15 cellular contexts compared by ENCODE assay signal in genomic region chr12:123475256-123475703, GRCh38. TPM values are rescaled to one million over a fixed set of nuclear protein-coding genes. Genes with fewer than 3 reads are reported as not detected.
A peak's percentile ranks its signal among the peaks of the same experiment; 100 is the strongest.
DNase-seq lines count a peak whose midpoint lies in the region; ATAC-seq lines count a peak whose summit lies in the region.
"Had no signal": no experiment of that assay in that cellular context is flagged by ENCODE, and none has a peak within 500 bp of the region (broad histone marks: within the 10 kb centered on the region; RNA-seq: fewer than 3 reads in every experiment).

No MANE protein-coding gene starts in this region.

- peaks cover 5% of the 10 kb centered on the region for H3K36me3 Mint-ChIP-seq in activated CD4-positive, alpha-beta T cell treated with anti-CD3 and anti-CD28 coated beads for 36 hours (ENCODE audit: low read depth)
- no peaks in the 10 kb centered on the region for H3K36me3 Mint-ChIP-seq in T-helper 17 cell (ENCODE audit: low read depth)
- peaks cover 34% of the 10 kb centered on the region for H3K36me3 Mint-ChIP-seq in stimulated activated effector memory CD8-positive, alpha-beta T cell treated with anti-CD3 and anti-CD28 coated beads, Interleukin-12 subunit alpha, Interleukin-12 subunit beta, amount 100 ng/mL, for 72 hours

- peak; percentile 3 for ATAC-seq in activated CD4-positive, alpha-beta T cell treated with anti-CD3 and anti-CD28 coated beads for 36 hours
- ATAC-seq in T-helper 17 cell (no peak), GM21786 (IDR thresholded peaks at IDR 0.05; ENCODE audit: unreplicated experiment) (no peak)
- no peak for ATAC-seq in stimulated activated effector memory CD8-positive, alpha-beta T cell treated with anti-CD3 and anti-CD28 coated beads, Interleukin-12 subunit alpha, Interleukin-12 subunit beta, amount 100 ng/mL, for 72 hours

- CTCF ChIA-PET in activated CD4-positive, alpha-beta T cell treated with anti-CD3 and anti-CD28 coated beads for 36 hours (lab: Charles Lee) = interaction anchor here (0.7 to 1.0 kb wide), 2 partner anchors 16 to 678 kb away, joined by 3 to 4 read pairs; no protein-coding TSS in a partner anchor

- no peaks in the 10 kb centered on the region for H3K4me1 ChIP-seq in endocrine pancreas (ENCODE audit: control insufficient read depth, insufficient read depth, low read length)
- H3K4me1 ChIP-seq: sigmoid colon had no signal

- H3K9me3 ChIP-seq in T-helper 17 cell (ENCODE audit: control insufficient read depth, low read length, poor library complexity, severe bottlenecking) = no peaks in the 10 kb centered on the region
- no peaks in the 10 kb centered on the region for H3K9me3 ChIP-seq in endocrine pancreas (ENCODE audit: control insufficient read depth, low read length)
- H3K9me3 ChIP-seq: sigmoid colon had no signal

- H3K36me3 ChIP-seq in endocrine pancreas (ENCODE audit: control insufficient read depth, insufficient read depth, low read length) = peaks cover 4% of the 10 kb centered on the region

- peak overlapping the region; percentile 75 for H3K9ac ChIP-seq in endocrine pancreas (ENCODE audit: control insufficient read depth, insufficient read depth, low read length)
- H3K9ac ChIP-seq: KMS-11 had no signal

- no peaks in the 10 kb centered on the region for H3K27me3 Mint-ChIP-seq in activated CD4-positive, alpha-beta T cell treated with anti-CD3 and anti-CD28 coated beads for 36 hours
- no peaks in the 10 kb centered on the region for H3K27me3 Mint-ChIP-seq in T-helper 17 cell
- H3K27me3 Mint-ChIP-seq: type B pancreatic cell had no signal

- DNase-seq in activated CD4-positive, alpha-beta T cell treated with anti-CD3 and anti-CD28 coated beads for 36 hours = no peak
- DNase-seq in activated CD4-positive, alpha-beta T cell treated with anti-CD3 and anti-CD28 coated beads, Interleukin-2, amount 50 U/mL, for 1 hour = no peak
- DNase-seq in T-helper 17 cell = no peak
- DNase-seq in stimulated activated effector memory CD8-positive, alpha-beta T cell treated with anti-CD3 and anti-CD28 coated beads, Interleukin-12 subunit alpha, Interleukin-12 subunit beta, amount 100 ng/mL, for 72 hours (ENCODE audit: low spot score in 2 of 2) = no peak
- DNase-seq in hypothalamus (lab: John Stamatoyannopoulos, UW) = no peak
- no peak for DNase-seq in posterior cingulate gyrus
- DNase-seq: cerebellar nuclear complex, DMS 273 treated with DMSO at 0.1 percent for 48 hours, NCI-H146, SHP77 treated with DMSO at 0.1 percent for 48 hours, sigmoid colon had no signal

- no peak overlapping the region for H3K4me3 Mint-ChIP-seq in activated CD4-positive, alpha-beta T cell treated with anti-CD3 and anti-CD28 coated beads for 36 hours
- peak overlapping the region; percentile 59 for H3K4me3 Mint-ChIP-seq in T-helper 17 cell
- no peak overlapping the region for H3K4me3 Mint-ChIP-seq in stimulated activated effector memory CD8-positive, alpha-beta T cell treated with anti-CD3 and anti-CD28 coated beads, Interleukin-12 subunit alpha, Interleukin-12 subunit beta, amount 100 ng/mL, for 72 hours
- H3K4me3 Mint-ChIP-seq: type B pancreatic cell had no signal

- intact Hi-C loops in activated CD4-positive, alpha-beta T cell treated with anti-CD3 and anti-CD28 coated beads for 36 hours (cut with DNase I, micrococcal nuclease) = no loop called here
- intact Hi-C loops in posterior cingulate gyrus (cut with DNase I) = no loop called here

- peaks cover 20% of the 10 kb centered on the region for H3K4me1 Mint-ChIP-seq in activated CD4-positive, alpha-beta T cell treated with anti-CD3 and anti-CD28 coated beads for 36 hours
- peaks cover 16% of the 10 kb centered on the region for H3K4me1 Mint-ChIP-seq in T-helper 17 cell
- peaks cover 14% of the 10 kb centered on the region for H3K4me1 Mint-ChIP-seq in stimulated activated effector memory CD8-positive, alpha-beta T cell treated with anti-CD3 and anti-CD28 coated beads, Interleukin-12 subunit alpha, Interleukin-12 subunit beta, amount 100 ng/mL, for 72 hours

- H3K27me3 ChIP-seq in endocrine pancreas (ENCODE audit: control insufficient read depth, insufficient read depth, low read length) = no peaks in the 10 kb centered on the region
- H3K27me3 ChIP-seq: sigmoid colon had no signal

- POLR2A ChIA-PET in activated CD4-positive, alpha-beta T cell treated with anti-CD3 and anti-CD28 coated beads for 36 hours (lab: Charles Lee) = interaction anchor here (0.7 to 1.0 kb wide), 2 partner anchors 23 to 44 kb away, joined by 3 to 4 read pairs; no protein-coding TSS in a partner anchor

- H3K27ac Mint-ChIP-seq in activated CD4-positive, alpha-beta T cell treated with anti-CD3 and anti-CD28 coated beads for 36 hours = peak overlapping the region; percentile 81
- H3K27ac Mint-ChIP-seq in T-helper 17 cell = peak overlapping the region; percentile 93
- peak overlapping the region; percentile 46 for H3K27ac Mint-ChIP-seq in stimulated activated effector memory CD8-positive, alpha-beta T cell treated with anti-CD3 and anti-CD28 coated beads, Interleukin-12 subunit alpha, Interleukin-12 subunit beta, amount 100 ng/mL, for 72 hours
- H3K27ac Mint-ChIP-seq: type B pancreatic cell had no signal

- H3K4me3 ChIP-seq in endocrine pancreas (ENCODE audit: control insufficient read depth, insufficient read depth, low read length) = peak overlapping the region; percentile 59
- H3K4me3 ChIP-seq: sigmoid colon had no signal

- H3K9me3 Mint-ChIP-seq in activated CD4-positive, alpha-beta T cell treated with anti-CD3 and anti-CD28 coated beads for 36 hours (ENCODE audit: low read depth) = no peaks in the 10 kb centered on the region
- no peaks in the 10 kb centered on the region for H3K9me3 Mint-ChIP-seq in stimulated activated effector memory CD8-positive, alpha-beta T cell treated with anti-CD3 and anti-CD28 coated beads, Interleukin-12 subunit alpha, Interleukin-12 subunit beta, amount 100 ng/mL, for 72 hours
- H3K9me3 Mint-ChIP-seq: type B pancreatic cell had no signal

RNA-seq across cellular contexts. Expression of gene SNRNP35, which starts 17.3 kb away (rescaled TPM):
- 10 to 100 TPM; 24.1 to 24.8 TPM for total RNA-seq in activated CD4-positive, alpha-beta T cell treated with anti-CD3 and anti-CD28 coated beads for 36 hours
- 10 to 100 TPM; 31.3 to 36.5 TPM for total RNA-seq in T-helper 17 cell

RNA-seq across cellular contexts. Expression of gene RILPL2, which starts 38.8 kb away (rescaled TPM):
- total RNA-seq in activated CD4-positive, alpha-beta T cell treated with anti-CD3 and anti-CD28 coated beads for 36 hours = 10 to 100 TPM; 10.4 to 12.1 TPM
- total RNA-seq in T-helper 17 cell = 10 to 100 TPM in 1 of 2 donors, 1 to 10 TPM in 1; 9.6 to 11.8 TPM

RNA-seq across cellular contexts. Expression of gene RILPL1, which starts 58.2 kb away (rescaled TPM):
- 1 to 10 TPM; 4.7 to 5.3 TPM for total RNA-seq in activated CD4-positive, alpha-beta T cell treated with anti-CD3 and anti-CD28 coated beads for 36 hours
- 1 to 10 TPM; 3.4 TPM for total RNA-seq in T-helper 17 cell
